Comparison of ENCODE assay signal across 1 cellular context in genomic region chr6:99151634-99152344, GRCh38.
TF ChIP-seq lines count a peak whose summit lies in the region.

No MANE protein-coding gene starts in this region.

TF ChIP-seq in WTC11, 78 proteins besides CTCF, POLR2A, EP300 and RAD21 (continued from another document):
- no peak for TF ChIP-seq ZNF281 (CRISPR knock-in tag; IDR thresholded peaks at IDR 0.05)
- TF ChIP-seq RELA (CRISPR knock-in tag; IDR thresholded peaks at IDR 0.05; ENCODE audit: borderline replicate concordance): no peak
- TF ChIP-seq, protein P1, sequence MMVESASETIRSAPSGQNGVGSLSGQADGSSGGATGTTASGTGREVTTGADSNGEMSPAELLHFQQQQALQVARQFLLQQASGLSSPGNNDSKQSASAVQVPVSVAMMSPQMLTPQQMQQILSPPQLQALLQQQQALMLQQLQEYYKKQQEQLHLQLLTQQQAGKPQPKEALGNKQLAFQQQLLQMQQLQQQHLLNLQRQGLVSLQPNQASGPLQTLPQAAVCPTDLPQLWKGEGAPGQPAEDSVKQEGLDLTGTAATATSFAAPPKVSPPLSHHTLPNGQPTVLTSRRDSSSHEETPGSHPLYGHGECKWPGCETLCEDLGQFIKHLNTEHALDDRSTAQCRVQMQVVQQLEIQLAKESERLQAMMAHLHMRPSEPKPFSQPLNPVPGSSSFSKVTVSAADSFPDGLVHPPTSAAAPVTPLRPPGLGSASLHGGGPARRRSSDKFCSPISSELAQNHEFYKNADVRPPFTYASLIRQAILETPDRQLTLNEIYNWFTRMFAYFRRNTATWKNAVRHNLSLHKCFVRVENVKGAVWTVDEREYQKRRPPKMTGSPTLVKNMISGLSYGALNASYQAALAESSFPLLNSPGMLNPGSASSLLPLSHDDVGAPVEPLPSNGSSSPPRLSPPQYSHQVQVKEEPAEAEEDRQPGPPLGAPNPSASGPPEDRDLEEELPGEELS (CRISPR knock-in tag; IDR thresholded peaks at IDR 0.05): no peak
- TF ChIP-seq ESRRA (CRISPR knock-in tag; IDR thresholded peaks at IDR 0.05; ENCODE audit: borderline replicate concordance): no peak
- no peak for TF ChIP-seq NR3C1 (CRISPR knock-in tag; conservative IDR thresholded peaks at IDR 0.05; ENCODE audit: low read depth)
- no peak for TF ChIP-seq NFYB (CRISPR knock-in tag; conservative IDR thresholded peaks at IDR 0.05; ENCODE audit: low read depth)
- no peak for TF ChIP-seq GRHL2 (CRISPR knock-in tag; IDR thresholded peaks at IDR 0.05; ENCODE audit: insufficient replicate concordance, severe bottlenecking)
- TF ChIP-seq ZNF512 (CRISPR knock-in tag; IDR thresholded peaks at IDR 0.05; ENCODE audit: borderline replicate concordance): no peak
- TF ChIP-seq, protein P2, sequence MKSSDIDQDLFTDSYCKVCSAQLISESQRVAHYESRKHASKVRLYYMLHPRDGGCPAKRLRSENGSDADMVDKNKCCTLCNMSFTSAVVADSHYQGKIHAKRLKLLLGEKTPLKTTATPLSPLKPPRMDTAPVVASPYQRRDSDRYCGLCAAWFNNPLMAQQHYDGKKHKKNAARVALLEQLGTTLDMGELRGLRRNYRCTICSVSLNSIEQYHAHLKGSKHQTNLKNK (CRISPR knock-in tag; IDR thresholded peaks at IDR 0.05): no peak
TF ChIP-seq in WTC11: peak in this region for 0.
